Comparison of ENCODE assay signal across 21 cellular contexts in the genomic region with DNA sequence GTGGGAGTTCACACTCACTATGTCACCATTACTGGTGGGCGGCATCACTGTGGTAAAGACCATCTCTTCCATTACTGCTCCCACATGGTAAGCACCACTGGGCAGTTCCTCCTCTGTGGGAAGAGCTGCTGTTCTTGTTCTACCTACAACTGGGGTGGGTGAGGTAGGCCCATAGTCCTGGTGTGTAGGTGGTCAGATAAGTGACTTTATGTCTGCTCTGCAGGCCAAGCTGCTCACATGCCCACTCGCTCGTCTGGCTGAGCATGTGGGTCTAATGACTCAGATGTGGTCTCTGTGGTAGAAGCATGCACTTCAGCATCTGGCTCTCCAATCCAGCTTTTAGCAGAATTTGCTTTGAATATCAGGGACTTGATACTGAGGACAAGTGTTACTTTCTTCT.
DNase-seq lines count a peak whose midpoint lies in the region; ATAC-seq lines count a peak whose summit lies in the region.
"Had no signal": no experiment of that assay in that cellular context is flagged by ENCODE, and none has a peak within 500 bp of the region (broad histone marks: within the 10 kb centered on the region; RNA-seq: fewer than 3 reads in every experiment).

No MANE protein-coding gene starts in this region.

- intact Hi-C loops in activated CD4-positive, alpha-beta T cell treated with anti-CD3 and anti-CD28 coated beads, Interleukin-2, amount 10 ng/mL, durations not matched to agents 24 days and 14 days (cut with micrococcal nuclease), result no loop called here
- intact Hi-C loops in cardiac septum (cut with DNase I), result no loop called here

- no peak overlapping the region for H3K4me3 Mint-ChIP-seq in activated CD4-positive, alpha-beta T cell treated with anti-CD3 and anti-CD28 coated beads, Interleukin-2, amount 10 ng/mL, durations not matched to agents 24 days and 14 days
- H3K4me3 Mint-ChIP-seq: CD4-positive, alpha-beta memory T cell; naive thymus-derived CD4-positive, alpha-beta T cell; stimulated activated naive CD8-positive, alpha-beta T cell treated with anti-CD3 and anti-CD28 coated beads, Interleukin-15, Interleukin-2, amounts not matched to agents 100 ng/mL and 50 ng/mL, for 24 hours had no signal

- H3K36me3 Mint-ChIP-seq in activated CD4-positive, alpha-beta T cell treated with anti-CD3 and anti-CD28 coated beads, Interleukin-2, amount 10 ng/mL, durations not matched to agents 24 days and 14 days (ENCODE audit: low read depth), result no peaks in the 10 kb centered on the region
- H3K36me3 Mint-ChIP-seq: CD4-positive, alpha-beta memory T cell; naive thymus-derived CD4-positive, alpha-beta T cell had no signal

- no peak overlapping the region for H3K27ac ChIP-seq in caudate nucleus (ENCODE audit: low read depth, low read length)
- H3K27ac ChIP-seq: A549, heart left ventricle, skin epidermis, upper lobe of left lung had no signal

- peak overlapping the region; percentile 28 for H3K27ac Mint-ChIP-seq in activated CD4-positive, alpha-beta T cell treated with anti-CD3 and anti-CD28 coated beads, Interleukin-2, amount 10 ng/mL, durations not matched to agents 24 days and 14 days
- H3K27ac Mint-ChIP-seq: CD4-positive, alpha-beta memory T cell; naive thymus-derived CD4-positive, alpha-beta T cell; stimulated activated naive CD8-positive, alpha-beta T cell treated with anti-CD3 and anti-CD28 coated beads, Interleukin-15, Interleukin-2, amounts not matched to agents 100 ng/mL and 50 ng/mL, for 24 hours had no signal

- ATAC-seq in GM18520 (IDR thresholded peaks at IDR 0.05; ENCODE audit: unreplicated experiment), result no peak
- ATAC-seq: A549; HCT116; naive thymus-derived CD4-positive, alpha-beta T cell had no signal

- peaks cover 3% of the 10 kb centered on the region for H3K27me3 Mint-ChIP-seq in activated CD4-positive, alpha-beta T cell treated with anti-CD3 and anti-CD28 coated beads, Interleukin-2, amount 10 ng/mL, durations not matched to agents 24 days and 14 days

- no peak for DNase-seq in activated CD4-positive, alpha-beta T cell treated with anti-CD3 and anti-CD28 coated beads, Interleukin-2, amount 10 ng/mL, durations not matched to agents 24 days and 14 days
- no peak for DNase-seq in activated CD4-positive, alpha-beta T cell treated with anti-CD3 and anti-CD28 coated beads, Interleukin-2, amount 50 U/mL, for 1 hour
- DNase-seq in HT1080 (ENCODE audit: low read depth) (peak; percentile 19), amniotic epithelial cell (ENCODE audit: low read depth) (peak; percentile 1), cardiac septum (ENCODE audit: low spot score) (no peak), caudate nucleus (lab: John Stamatoyannopoulos, UW) (no peak)
- DNase-seq in stimulated activated CD8-positive, alpha-beta memory T cell treated with anti-CD3 and anti-CD28 coated beads, Interleukin-7, amount 100 ng/mL, for 48 hours (ENCODE audit: extremely low read depth in 1 of 2, low read depth in 1 of 2), result peak; percentile 10 to 11
- DNase-seq: CD4-positive, alpha-beta memory T cell; central memory CD4-positive, alpha-beta T cell; DND-41; effector CD8-positive, alpha-beta T cell; naive thymus-derived CD4-positive, alpha-beta T cell; NCI-H1694; NCI-H345; upper lobe of left lung had no signal

- H3K4me1 Mint-ChIP-seq in activated CD4-positive, alpha-beta T cell treated with anti-CD3 and anti-CD28 coated beads, Interleukin-2, amount 10 ng/mL, durations not matched to agents 24 days and 14 days, result peaks cover 5% of the 10 kb centered on the region
- H3K4me1 Mint-ChIP-seq: CD4-positive, alpha-beta memory T cell; naive thymus-derived CD4-positive, alpha-beta T cell had no signal

- no peaks in the 10 kb centered on the region for H3K9me3 Mint-ChIP-seq in activated CD4-positive, alpha-beta T cell treated with anti-CD3 and anti-CD28 coated beads, Interleukin-2, amount 10 ng/mL, durations not matched to agents 24 days and 14 days
- H3K9me3 Mint-ChIP-seq: CD4-positive, alpha-beta memory T cell; stimulated activated naive CD8-positive, alpha-beta T cell treated with anti-CD3 and anti-CD28 coated beads, Interleukin-15, Interleukin-2, amounts not matched to agents 100 ng/mL and 50 ng/mL, for 24 hours had no signal

Comparison
In these comparisons a context has a peak if more than half of its experiments do, and no peak if none do; other contexts are left out.
1. DNase-seq: peak in HT1080 (single experiment), amniotic epithelial cell (single experiment) and stimulated activated CD8-positive, alpha-beta memory T cell treated with anti-CD3 and anti-CD28 coated beads, Interleukin-7, amount 100 ng/mL, for 48 hours (2 of 2); none in activated CD4-positive, alpha-beta T cell treated with anti-CD3 and anti-CD28 coated beads, Interleukin-2, amount 10 ng/mL, durations not matched to agents 24 days and 14 days (single experiment), activated CD4-positive, alpha-beta T cell treated with anti-CD3 and anti-CD28 coated beads, Interleukin-2, amount 50 U/mL, for 1 hour (single experiment), cardiac septum (single experiment) and caudate nucleus (0 of 61).